ENCODE assay signal across 14 cellular contexts in the genomic region with DNA sequence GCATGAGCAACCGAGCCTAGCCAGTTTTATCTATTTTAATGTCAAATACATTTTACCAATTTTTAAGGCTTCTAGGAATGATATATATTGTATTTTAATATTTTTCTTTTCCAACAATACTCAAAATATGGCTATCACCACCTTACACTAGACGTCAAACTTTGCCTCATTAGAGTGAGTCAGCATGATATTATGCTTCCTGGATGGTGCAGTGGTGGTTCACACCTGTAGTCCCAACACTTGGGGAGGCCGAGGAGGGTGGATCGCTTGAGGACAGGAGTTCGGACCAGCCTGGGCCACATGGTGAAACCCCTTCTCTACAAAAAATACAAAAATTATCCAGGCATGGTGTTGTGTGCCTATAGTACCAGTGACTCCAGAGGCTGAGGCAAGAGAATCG.
"Had no signal": no experiment of that assay in that cellular context is flagged by ENCODE, and none has a peak within 500 bp of the region (broad histone marks: within the 10 kb centered on the region; RNA-seq: fewer than 3 reads in every experiment).

No MANE protein-coding gene starts in this region.

- ATAC-seq: activated CD4-positive, CD25-positive, alpha-beta regulatory T cell treated with anti-CD3 and anti-CD28 coated beads, Interleukin-2, amount 50 U/mL, for 24 hours; right cardiac atrium; stimulated activated naive CD8-positive, alpha-beta T cell treated with anti-CD3 and anti-CD28 coated beads, Interleukin-15, Interleukin-2, amounts not matched to agents 100 U/mL and 50 U/mL, for 24 hours had no signal

- FAIRE-seq: colon, small intestine had no signal

- H3K27ac Mint-ChIP-seq: activated naive CD4-positive, alpha-beta T cell treated with anti-CD3 and anti-CD28 coated beads for 36 hours; activated T-helper 17 cell treated with anti-CD3 and anti-CD28 coated beads, Interleukin-2, amount 50 U/mL, for 72 hours had no signal

- H3K9me3 ChIP-seq: prostate gland, transverse colon had no signal

- H3K4me1 ChIP-seq: prostate gland, transverse colon had no signal

- H3K36me3 ChIP-seq: prostate gland, transverse colon had no signal

- H3K4me3 Mint-ChIP-seq: activated naive CD4-positive, alpha-beta T cell treated with anti-CD3 and anti-CD28 coated beads for 36 hours; activated T-helper 17 cell treated with anti-CD3 and anti-CD28 coated beads, Interleukin-2, amount 50 U/mL, for 72 hours had no signal

- H3K4me1 Mint-ChIP-seq: activated T-helper 17 cell treated with anti-CD3 and anti-CD28 coated beads, Interleukin-2, amount 50 U/mL, for 72 hours had no signal

- H3K4me3 ChIP-seq: prostate gland, transverse colon had no signal

- H3K9me3 Mint-ChIP-seq: activated naive CD4-positive, alpha-beta T cell treated with anti-CD3 and anti-CD28 coated beads for 36 hours; activated T-helper 17 cell treated with anti-CD3 and anti-CD28 coated beads, Interleukin-2, amount 50 U/mL, for 72 hours had no signal

- H3K27ac ChIP-seq: prostate gland, transverse colon had no signal

- DNase-seq: activated naive CD4-positive, alpha-beta T cell treated with anti-CD3 and anti-CD28 coated beads for 36 hours; head of caudate nucleus; midbrain; right cardiac atrium; small intestine; stimulated activated CD4-positive, alpha-beta T cell treated with anti-CD3 and anti-CD28 coated beads, Interleukin-4, amount 100 ng/mL, for 4 hours; stimulated activated CD8-positive, alpha-beta memory T cell treated with anti-CD3 and anti-CD28 coated beads, Interleukin-4, amount 100 ng/mL, for 48 hours; stimulated activated naive CD8-positive, alpha-beta T cell treated with anti-CD3 and anti-CD28 coated beads, Interleukin-15, Interleukin-2, amounts not matched to agents 100 U/mL and 50 U/mL, for 24 hours; T-helper 9 cell; transverse colon had no signal
